Comparison of ENCODE assay signal across 1 cellular context in the genomic region with DNA sequence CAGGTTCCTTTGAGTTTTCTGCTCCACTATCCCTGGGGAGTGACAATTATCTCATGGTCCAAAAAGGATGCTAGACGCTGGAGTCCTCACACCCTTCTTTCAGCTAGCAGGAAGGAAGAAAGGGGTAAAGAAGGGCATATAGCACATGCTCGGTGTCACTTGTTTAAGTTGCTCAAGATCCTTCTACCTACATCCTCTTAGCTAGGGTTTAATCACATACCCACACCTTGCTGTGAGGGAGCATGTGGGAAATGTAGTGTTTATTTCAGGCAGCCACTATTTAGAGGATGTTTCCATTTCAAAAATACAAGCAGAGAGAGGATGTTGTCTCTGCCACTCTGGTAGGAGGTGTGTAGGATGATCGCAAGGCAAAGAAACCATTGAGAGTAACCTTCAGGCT.
TF ChIP-seq lines count a peak whose summit lies in the region.

No MANE protein-coding gene starts in this region.

TF ChIP-seq in K562, 482 proteins besides CTCF, POLR2A, EP300 and RAD21:
- TF ChIP-seq, protein P1, sequence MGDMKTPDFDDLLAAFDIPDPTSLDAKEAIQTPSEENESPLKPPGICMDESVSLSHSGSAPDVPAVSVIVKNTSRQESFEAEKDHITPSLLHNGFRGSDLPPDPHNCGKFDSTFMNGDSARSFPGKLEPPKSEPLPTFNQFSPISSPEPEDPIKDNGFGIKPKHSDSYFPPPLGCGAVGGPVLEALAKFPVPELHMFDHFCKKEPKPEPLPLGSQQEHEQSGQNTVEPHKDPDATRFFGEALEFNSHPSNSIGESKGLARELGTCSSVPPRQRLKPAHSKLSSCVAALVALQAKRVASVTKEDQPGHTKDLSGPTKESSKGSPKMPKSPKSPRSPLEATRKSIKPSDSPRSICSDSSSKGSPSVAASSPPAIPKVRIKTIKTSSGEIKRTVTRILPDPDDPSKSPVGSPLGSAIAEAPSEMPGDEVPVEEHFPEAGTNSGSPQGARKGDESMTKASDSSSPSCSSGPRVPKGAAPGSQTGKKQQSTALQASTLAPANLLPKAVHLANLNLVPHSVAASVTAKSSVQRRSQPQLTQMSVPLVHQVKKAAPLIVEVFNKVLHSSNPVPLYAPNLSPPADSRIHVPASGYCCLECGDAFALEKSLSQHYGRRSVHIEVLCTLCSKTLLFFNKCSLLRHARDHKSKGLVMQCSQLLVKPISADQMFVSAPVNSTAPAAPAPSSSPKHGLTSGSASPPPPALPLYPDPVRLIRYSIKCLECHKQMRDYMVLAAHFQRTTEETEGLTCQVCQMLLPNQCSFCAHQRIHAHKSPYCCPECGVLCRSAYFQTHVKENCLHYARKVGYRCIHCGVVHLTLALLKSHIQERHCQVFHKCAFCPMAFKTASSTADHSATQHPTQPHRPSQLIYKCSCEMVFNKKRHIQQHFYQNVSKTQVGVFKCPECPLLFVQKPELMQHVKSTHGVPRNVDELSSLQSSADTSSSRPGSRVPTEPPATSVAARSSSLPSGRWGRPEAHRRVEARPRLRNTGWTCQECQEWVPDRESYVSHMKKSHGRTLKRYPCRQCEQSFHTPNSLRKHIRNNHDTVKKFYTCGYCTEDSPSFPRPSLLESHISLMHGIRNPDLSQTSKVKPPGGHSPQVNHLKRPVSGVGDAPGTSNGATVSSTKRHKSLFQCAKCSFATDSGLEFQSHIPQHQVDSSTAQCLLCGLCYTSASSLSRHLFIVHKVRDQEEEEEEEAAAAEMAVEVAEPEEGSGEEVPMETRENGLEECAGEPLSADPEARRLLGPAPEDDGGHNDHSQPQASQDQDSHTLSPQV (IDR thresholded peaks at IDR 0.05): 0 out of 2 replicates have a peak, but pooled peaks have one; percentile 16
- TF ChIP-seq EGR1 (conservative IDR thresholded peaks at IDR 0.05) (no peak), SUPT5H (IDR thresholded peaks at IDR 0.05) (peak; percentile 36)
